ENCODE assay signal across 8 cellular contexts in the genomic region with DNA sequence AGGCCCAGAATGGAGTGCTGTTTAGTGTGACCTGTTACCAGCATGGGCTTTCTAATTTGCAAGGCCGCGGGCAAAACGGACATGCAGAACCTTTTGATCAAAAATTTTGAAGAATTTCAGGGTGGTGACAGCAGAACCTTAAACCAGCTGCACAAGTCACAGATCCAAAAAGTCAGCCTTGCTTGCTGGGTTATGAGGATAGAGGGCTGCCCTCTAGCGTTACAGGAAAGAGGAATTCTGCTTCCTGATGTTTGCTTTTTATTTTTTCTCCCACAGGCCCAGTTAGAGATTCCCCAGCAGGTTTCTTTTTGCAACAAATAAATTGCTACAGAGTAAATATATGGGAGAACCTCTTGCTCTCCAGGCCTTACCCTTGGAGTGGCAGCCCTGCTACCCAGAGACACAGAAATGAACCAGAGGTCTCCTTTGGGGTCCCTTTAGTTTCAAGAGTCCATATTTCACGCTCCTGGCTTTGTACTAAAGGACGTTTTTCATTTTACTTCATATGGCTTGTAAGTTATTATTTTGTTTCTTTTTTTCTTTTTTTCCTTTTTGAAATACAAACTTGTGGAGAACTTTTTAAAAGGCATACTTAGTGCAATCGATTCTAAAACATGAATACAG. TPM values are rescaled to one million over a fixed set of nuclear protein-coding genes. Genes with fewer than 3 reads are reported as not detected.
DNase-seq lines count a peak whose midpoint lies in the region; ATAC-seq, FAIRE-seq and TF ChIP-seq lines count a peak whose summit lies in the region.

No MANE protein-coding gene starts in this region.

- H3K4me3 Mint-ChIP-seq in GM23338: no peak overlapping the region

- H3K4me2 ChIP-seq in A549 (no peak overlapping the region), GM23338 (no peak overlapping the region), OCI-LY7 (ENCODE audit: low read length) (no peak overlapping the region), smooth muscle cell (no peak overlapping the region)

- TF ChIP-seq POLR2A in A549 (IDR thresholded peaks at IDR 0.05; ENCODE audit: low read length) (no peak), gastroesophageal sphincter (IDR thresholded peaks at IDR 0.05) (no peak)

- no peaks in the 10 kb centered on the region for H3K9me3 Mint-ChIP-seq in GM23338

- H3F3A ChIP-seq in GM23338 (replicated peaks; ENCODE audit: low read depth) (no peaks in the 10 kb centered on the region), smooth muscle cell (ENCODE audit: low read depth) (peaks cover 12% of the 10 kb centered on the region)

- WGBS in A549 (ENCODE audit: missing lambda C conversion rate): 28% methylated on average over 7 of the region's 7 CpGs
- WGBS in gastroesophageal sphincter (ENCODE audit: low coverage in 1 of 2), 2 donors: 48 to 62% methylated on average over 4 of the region's 7 CpGs
- 41% methylated on average over 7 of the region's 7 CpGs for WGBS in smooth muscle cell (ENCODE audit: low lambda C conversion rate)

- ATAC-seq in A549: peak in 1 of 2 experiments; percentile 71; a peak in 3 of 6 replicates
- ATAC-seq in GM23338: peak; percentile 3; the same call in 2 of the 3 replicates
- no peak for ATAC-seq in gastroesophageal sphincter
- no peak for ATAC-seq in HG03565 (IDR thresholded peaks at IDR 0.05; ENCODE audit: unreplicated experiment)
- ATAC-seq in HG02840 (IDR thresholded peaks at IDR 0.05; ENCODE audit: low FRiP score, unreplicated experiment): no peak

- TF ChIP-seq EP300 in A549 (IDR thresholded peaks at IDR 0.05) (no peak), gastroesophageal sphincter (IDR thresholded peaks at IDR 0.05) (no peak)

- H3K4me3 ChIP-seq in A549 (no peak overlapping the region), GM23338 (no peak overlapping the region), OCI-LY7 (ENCODE audit: low read depth, low read length, poor library complexity, severe bottlenecking) (no peak overlapping the region), gastroesophageal sphincter (no peak overlapping the region), smooth muscle cell (no peak overlapping the region)

- H2AFZ ChIP-seq in GM23338 (no peak overlapping the region), OCI-LY7 (ENCODE audit: low read length) (no peak overlapping the region), smooth muscle cell (ENCODE audit: low read depth) (no peak overlapping the region)

- H3K9me2 ChIP-seq in GM23338 (ENCODE audit: insufficient read depth) (no peaks in the 10 kb centered on the region), OCI-LY7 (ENCODE audit: insufficient read depth, low read length) (no peaks in the 10 kb centered on the region)

- H3K36me3 Mint-ChIP-seq in GM23338 (ENCODE audit: low read depth): no peaks in the 10 kb centered on the region; the same call in 2 of the 3 replicates

- H3K36me3 ChIP-seq in GM23338 (ENCODE audit: insufficient read depth): no peaks in the 10 kb centered on the region
- no peaks in the 10 kb centered on the region for H3K36me3 ChIP-seq in OCI-LY7 (ENCODE audit: insufficient read depth, low read length)
- H3K36me3 ChIP-seq in gastroesophageal sphincter: no peaks in the 10 kb centered on the region
- H3K36me3 ChIP-seq in smooth muscle cell (ENCODE audit: low read depth): no peaks in the 10 kb centered on the region

- POLR2A ChIA-PET in A549 (lab: Yijun Ruan, JAX) (no interaction called here), OCI-LY7 (lab: Charles Lee) (no interaction called here)

- H3K79me2 ChIP-seq in GM23338 (replicated peaks; ENCODE audit: insufficient read depth) (peaks cover 32% of the 10 kb centered on the region), OCI-LY7 (ENCODE audit: insufficient read depth, low read depth, low read length) (no peaks in the 10 kb centered on the region), smooth muscle cell (ENCODE audit: low read depth) (no peaks in the 10 kb centered on the region)

- no peaks in the 10 kb centered on the region for H3K9me3 ChIP-seq in A549
- no peaks in the 10 kb centered on the region for H3K9me3 ChIP-seq in OCI-LY7 (ENCODE audit: low read length)
- no peaks in the 10 kb centered on the region for H3K9me3 ChIP-seq in gastroesophageal sphincter
- H3K9me3 ChIP-seq in smooth muscle cell (replicated peaks; ENCODE audit: low read depth): no peaks in the 10 kb centered on the region

- H3K27me3 Mint-ChIP-seq in GM23338 (ENCODE audit: insufficient read depth, low read depth, poor library complexity): peaks cover 19% of the 10 kb centered on the region

- peak; percentile 10 to 46 for DNase-seq in A549 (ENCODE audit: low read depth in 1 of 2, low spot score in 1 of 2)
- peak; percentile 88 for DNase-seq in GM23338 (ENCODE audit: low spot score)
- peak; percentile 2 for DNase-seq in OCI-LY7 (ENCODE audit: low spot score)
- no peak for DNase-seq in smooth muscle cell (lab: John Stamatoyannopoulos, UW; ENCODE audit: unreplicated experiment)
- no peak for DNase-seq in activated gamma-delta T cell treated with Interleukin-2 at 50 U/mL for 16 hours

- H3K27me3 ChIP-seq in GM23338 (ENCODE audit: insufficient read depth): no peaks in the 10 kb centered on the region
- H3K27me3 ChIP-seq in gastroesophageal sphincter: peaks cover 22% of the 10 kb centered on the region
- no peaks in the 10 kb centered on the region for H3K27me3 ChIP-seq in smooth muscle cell (ENCODE audit: low read depth)

- TF ChIP-seq CTCF in A549 (IDR thresholded peaks at IDR 0.05) (peak; percentile 50), GM23338 (conservative IDR thresholded peaks at IDR 0.05; ENCODE audit: low read depth in 2 of 2) (peak; percentile 85 to 88), OCI-LY7 (conservative IDR thresholded peaks at IDR 0.05; ENCODE audit: low read length) (peak; percentile 62), gastroesophageal sphincter (IDR thresholded peaks at IDR 0.05) (peak; percentile 39 to 70 (median 44)), smooth muscle cell (IDR thresholded peaks at IDR 0.05; ENCODE audit: borderline replicate concordance, insufficient read depth, poor library complexity, severe bottlenecking) (peak; percentile 55)

- CTCF ChIA-PET in A549 (lab: Yijun Ruan, JAX) (interaction anchor here (1.0 to 1.1 kb wide), 2 partner anchors 16 to 50 kb away, joined by 3 to 5 read pairs; no protein-coding TSS in a partner anchor), OCI-LY7 (lab: Charles Lee; ENCODE audit: unreplicated experiment) (no interaction called here)

- no peak overlapping the region for H3K9ac ChIP-seq in smooth muscle cell (ENCODE audit: low read depth)

- peaks cover 37% of the 10 kb centered on the region for H3K4me1 Mint-ChIP-seq in GM23338

- peak overlapping the region; percentile 75 for H3K27ac Mint-ChIP-seq in GM23338

- intact Hi-C loops in OCI-LY7 (cut with micrococcal nuclease; ENCODE audit: unreplicated experiment): no loop called here

- TF ChIP-seq RAD21 in A549 (conservative IDR thresholded peaks at IDR 0.05 in 1 of 2, IDR thresholded peaks at IDR 0.05 in 1 of 2): peak; percentile 30 to 44; a peak in 3 of 5 replicates

- FAIRE-seq in A549 (lab: Jason Lieb, UNC): no peak

- BruUV-seq in OCI-LY7 (replicated peaks; lab: Mats Ljungman, UMichigan): no TSS peak

- H4K20me1 ChIP-seq in GM23338 (replicated peaks; ENCODE audit: insufficient read depth) (no peaks in the 10 kb centered on the region), OCI-LY7 (ENCODE audit: insufficient read depth, low read length) (no peaks in the 10 kb centered on the region), smooth muscle cell (ENCODE audit: low read depth) (no peaks in the 10 kb centered on the region)

- no peaks in the 10 kb centered on the region for H3K4me1 ChIP-seq in A549
- H3K4me1 ChIP-seq in GM23338 (ENCODE audit: insufficient read depth): peaks cover 14% of the 10 kb centered on the region
- H3K4me1 ChIP-seq in OCI-LY7 (ENCODE audit: insufficient read depth, low read length, poor library complexity, severe bottlenecking): no peaks in the 10 kb centered on the region
- peaks cover 0 to 31% (median 5%) of the 10 kb centered on the region in 3 donors for H3K4me1 ChIP-seq in gastroesophageal sphincter
- H3K4me1 ChIP-seq in smooth muscle cell (ENCODE audit: low read depth): peaks cover 3% of the 10 kb centered on the region

- no peak overlapping the region for H3K27ac ChIP-seq in A549
- peak overlapping the region; percentile 14 for H3K27ac ChIP-seq in GM23338 (ENCODE audit: low read depth)
- no peak overlapping the region for H3K27ac ChIP-seq in OCI-LY7 (ENCODE audit: low read depth, low read length, poor library complexity, severe bottlenecking)
- no peak overlapping the region for H3K27ac ChIP-seq in gastroesophageal sphincter
- no peak overlapping the region for H3K27ac ChIP-seq in smooth muscle cell (ENCODE audit: low read depth)

TF ChIP-seq in A549, 52 proteins besides CTCF, POLR2A, EP300 and RAD21:
- peak; percentile 58 for TF ChIP-seq SMC3 (IDR thresholded peaks at IDR 0.05)
- TF ChIP-seq CBX8 (IDR thresholded peaks at IDR 0.05): no peak

TF ChIP-seq in GM23338, 12 proteins besides CTCF, POLR2A, EP300 and RAD21 (continues in another document):
- TF ChIP-seq ZNF331 (CRISPR knock-in tag; IDR thresholded peaks at IDR 0.05; ENCODE audit: low read depth): 0 out of 2 replicates have a peak, but pooled peaks have one; percentile 6
- TF ChIP-seq STAT1 (IDR thresholded peaks at IDR 0.05; ENCODE audit: unreplicated experiment): no peak

RNA-seq across cellular contexts. Expression of gene ADCY2, which starts 3.4 kb away (rescaled TPM):
- polyA plus RNA-seq in A549 (2011; rRNA removed): not detected in 2 replicates
- polyA plus RNA-seq in A549 (2012; cell fraction: cytosol; rRNA removed): not detected in 2 replicates
- not detected in 2 replicates for polyA plus RNA-seq in A549 (2012; cell fraction: nucleus; rRNA removed)
- not detected in 3 replicates for polyA plus RNA-seq in A549 (2017; fragmentation: RNase III; extraction: RNeasy Plus Mini Kit Qiagen cat#74134 plus additional on column Dnase treatment)
- not detected in 2 replicates for polyA minus RNA-seq in A549 (2011; rRNA and poly(A)+ RNA removed)
- total RNA-seq in GM23338 (2014; rRNA removed; shearing (Covaris generic)): 49.3 and 74.9 TPM in 2 replicates
- polyA plus RNA-seq in GM23338 (2016; fragmentation: Nextera tagmentation; extraction: Ambion mirVana): 20.0 and 23.8 TPM in 2 replicates
- not detected in 2 replicates for total RNA-seq in OCI-LY7 (2014; rRNA removed; shearing (Covaris generic))
- total RNA-seq in OCI-LY7 (2022): not detected in 2 replicates
- total RNA-seq in gastroesophageal sphincter: 10 to 100 TPM in 2 of 4 donors, 1 to 10 TPM in 2; 5.8 to 15.9 (median 8.9) TPM
- 5.6 and 8.0 TPM in 2 replicates for total RNA-seq in smooth muscle cell
- polyA plus RNA-seq in smooth muscle cell: 2.0 and 2.8 TPM in 2 replicates

Comparison
In these comparisons a context has a peak if more than half of its experiments do, and no peak if none do; other contexts are left out.
1. DNase-seq: peak in A549 (2 of 2), GM23338 (single experiment) and OCI-LY7 (single experiment); none in smooth muscle cell (single experiment) and activated gamma-delta T cell treated with Interleukin-2 at 50 U/mL for 16 hours (single experiment).
2. Peak in every context shown above with its lines, with median percentiles within 50 percentile points of each other: CTCF ChIP-seq.